Comparison of ENCODE assay signal across 8 cellular contexts in genomic region chr11:3642071-3642951, GRCh38. TPM values are rescaled to one million over a fixed set of nuclear protein-coding genes. Genes with fewer than 3 reads are reported as not detected.
DNase-seq lines count a peak whose midpoint lies in the region; ATAC-seq, FAIRE-seq and TF ChIP-seq lines count a peak whose summit lies in the region.

No MANE protein-coding gene starts in this region.

- peaks cover 10% of the 10 kb centered on the region for H3K4me1 ChIP-seq in BLaER1
- H3K4me1 ChIP-seq in neuron (ENCODE audit: insufficient read depth, low read length): peaks cover 8% of the 10 kb centered on the region
- H3K4me1 ChIP-seq in stomach: peaks cover 11 to 21% (median 18%) of the 10 kb centered on the region in 4 donors

- H3K4me3 ChIP-seq in BLaER1 (peak overlapping the region; percentile 67), neuron (ENCODE audit: low read length) (peak overlapping the region; percentile 50), stomach (peak overlapping the region; percentile 47 to 64 (median 54))

- DNase-seq in SHP77 treated with DMSO at 0.1 percent for 48 hours (lab: John Stamatoyannopoulos, UW) (peak; percentile 4), activated gamma-delta T cell treated with Interleukin-2 at 50 U/mL for 16 hours (peak; percentile 69), frontal cortex (ENCODE audit: low spot score in 2 of 2) (peak; percentile 46 to 79), stomach (peak; percentile 85)

- no peak for TF ChIP-seq EP300 in stomach (IDR thresholded peaks at IDR 0.05)

- peaks cover 26% of the 10 kb centered on the region for H3K27me3 ChIP-seq in BLaER1
- H3K27me3 ChIP-seq in neuron (ENCODE audit: insufficient read depth, low read length): no peaks in the 10 kb centered on the region
- H3K27me3 ChIP-seq in stomach: peaks cover 0 to 20% (median 4%) of the 10 kb centered on the region in 3 donors

- no peak for TF ChIP-seq CTCF in stomach (IDR thresholded peaks at IDR 0.05)

- WGBS in stomach, 5 donors: 0 to 2% (median 1%) methylated on average over 10 to 55 of the region's 55 CpGs

- intact Hi-C loops in stomach (cut with DNase I; ENCODE audit: low total_unique reads): no loop called here

- H3K36me3 ChIP-seq in BLaER1 (no peaks in the 10 kb centered on the region), neuron (ENCODE audit: insufficient read depth, low read length) (no peaks in the 10 kb centered on the region), stomach (no peaks in the 10 kb centered on the region)

- peak overlapping the region; percentile 57 for H2AFZ ChIP-seq in neuron (ENCODE audit: low read depth, low read length)

- H3K4me2 ChIP-seq in BLaER1: peak overlapping the region; percentile 93

- peak overlapping the region; percentile 18; the same call in 1 of the 2 replicates for H3K27ac ChIP-seq in BLaER1
- peak overlapping the region in 3 of 5 donors; percentile 17 to 63 (median 34) for H3K27ac ChIP-seq in stomach

- ATAC-seq in HG03342 (IDR thresholded peaks at IDR 0.05; ENCODE audit: unreplicated experiment) (peak; percentile 46), HG03135 (IDR thresholded peaks at IDR 0.05; ENCODE audit: unreplicated experiment) (no peak)

- FAIRE-seq in frontal cortex (lab: Jason Lieb, UNC): no peak

- TF ChIP-seq POLR2A in stomach (IDR thresholded peaks at IDR 0.05): no peak

- peak overlapping the region; percentile 68 for H3K9ac ChIP-seq in BLaER1

- peaks cover 19% of the 10 kb centered on the region; the same call in 1 of the 2 replicates for H3K9me3 ChIP-seq in BLaER1
- H3K9me3 ChIP-seq in neuron (ENCODE audit: low read length): no peaks in the 10 kb centered on the region
- H3K9me3 ChIP-seq in stomach: no peaks in the 10 kb centered on the region

- H4K20me1 ChIP-seq in BLaER1: no peaks in the 10 kb centered on the region

RNA-seq across cellular contexts. Expression of gene ART5, which starts 0.5 kb away (rescaled TPM):
- total RNA-seq in frontal cortex (not detected), stomach (not detected)
- polyA plus RNA-seq in stomach: under 1 TPM in 2 of 3 donors, not detected in 1; 0.45 to 0.62 TPM

RNA-seq across cellular contexts. Expression of gene ART1, which starts 2.6 kb away (rescaled TPM):
- total RNA-seq in frontal cortex (not detected), stomach (not detected)
- polyA plus RNA-seq in stomach: not detected

RNA-seq across cellular contexts. Expression of gene CHRNA10, which starts 28.9 kb away (rescaled TPM):
- total RNA-seq in frontal cortex (0.41 TPM), stomach (10 to 100 TPM in 1 of 5 donors, 1 to 10 TPM in 2, under 1 TPM in 1, not detected in 1; 0.18 to 22.6 (median 1.4) TPM)
- 1 to 10 TPM in 1 of 3 donors, under 1 TPM in 1, not detected in 1; 0.56 to 1.2 TPM for polyA plus RNA-seq in stomach

Comparison
In these comparisons a context has a peak if more than half of its experiments do, and no peak if none do; other contexts are left out.
1. DNase-seq: peak in every context shown above with its lines; median percentile 85 in stomach; 69 in activated gamma-delta T cell treated with Interleukin-2 at 50 U/mL for 16 hours; 62 in frontal cortex; 4 in SHP77 treated with DMSO at 0.1 percent for 48 hours.